1 cellular context compared by ENCODE assay signal in genomic region chr19:1232652-1233360, GRCh38.
TF ChIP-seq lines count a peak whose summit lies in the region.

No MANE protein-coding gene starts in this region.

TF ChIP-seq in endothelial cell of umbilical vein, 7 proteins besides CTCF, POLR2A, EP300 and RAD21:
- TF ChIP-seq, protein P1, sequence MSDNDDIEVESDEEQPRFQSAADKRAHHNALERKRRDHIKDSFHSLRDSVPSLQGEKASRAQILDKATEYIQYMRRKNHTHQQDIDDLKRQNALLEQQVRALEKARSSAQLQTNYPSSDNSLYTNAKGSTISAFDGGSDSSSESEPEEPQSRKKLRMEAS (IDR thresholded peaks at IDR 0.05; ENCODE audit: insufficient read depth, insufficient read length): no peak
TF ChIP-seq in endothelial cell of umbilical vein: peak in this region for 0.
